1 cellular context compared by ENCODE assay signal in the genomic region with DNA sequence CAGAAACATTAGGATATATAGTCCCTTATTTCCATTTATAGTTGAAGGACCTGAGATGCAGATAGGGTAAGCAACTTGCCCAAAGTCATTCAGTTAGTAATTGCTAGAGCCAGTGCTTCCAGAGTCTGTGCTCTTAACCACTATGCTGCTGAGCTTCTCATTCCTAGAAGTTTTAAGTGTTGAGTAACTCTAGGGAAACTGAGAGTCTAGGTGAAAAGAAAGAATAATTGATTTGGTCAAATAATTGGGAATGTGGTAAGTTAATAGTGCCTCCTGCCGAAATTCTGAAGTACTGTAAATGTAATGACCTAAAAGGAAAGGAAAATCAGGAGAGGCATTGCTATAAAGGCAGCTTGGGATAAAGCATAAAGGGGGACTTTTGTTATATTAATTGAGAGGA.
TF ChIP-seq lines count a peak whose summit lies in the region.

No MANE protein-coding gene starts in this region.

TF ChIP-seq in HCT116, 20 proteins besides CTCF, POLR2A, EP300 and RAD21 (continued from another document):
- TF ChIP-seq, protein P1, sequence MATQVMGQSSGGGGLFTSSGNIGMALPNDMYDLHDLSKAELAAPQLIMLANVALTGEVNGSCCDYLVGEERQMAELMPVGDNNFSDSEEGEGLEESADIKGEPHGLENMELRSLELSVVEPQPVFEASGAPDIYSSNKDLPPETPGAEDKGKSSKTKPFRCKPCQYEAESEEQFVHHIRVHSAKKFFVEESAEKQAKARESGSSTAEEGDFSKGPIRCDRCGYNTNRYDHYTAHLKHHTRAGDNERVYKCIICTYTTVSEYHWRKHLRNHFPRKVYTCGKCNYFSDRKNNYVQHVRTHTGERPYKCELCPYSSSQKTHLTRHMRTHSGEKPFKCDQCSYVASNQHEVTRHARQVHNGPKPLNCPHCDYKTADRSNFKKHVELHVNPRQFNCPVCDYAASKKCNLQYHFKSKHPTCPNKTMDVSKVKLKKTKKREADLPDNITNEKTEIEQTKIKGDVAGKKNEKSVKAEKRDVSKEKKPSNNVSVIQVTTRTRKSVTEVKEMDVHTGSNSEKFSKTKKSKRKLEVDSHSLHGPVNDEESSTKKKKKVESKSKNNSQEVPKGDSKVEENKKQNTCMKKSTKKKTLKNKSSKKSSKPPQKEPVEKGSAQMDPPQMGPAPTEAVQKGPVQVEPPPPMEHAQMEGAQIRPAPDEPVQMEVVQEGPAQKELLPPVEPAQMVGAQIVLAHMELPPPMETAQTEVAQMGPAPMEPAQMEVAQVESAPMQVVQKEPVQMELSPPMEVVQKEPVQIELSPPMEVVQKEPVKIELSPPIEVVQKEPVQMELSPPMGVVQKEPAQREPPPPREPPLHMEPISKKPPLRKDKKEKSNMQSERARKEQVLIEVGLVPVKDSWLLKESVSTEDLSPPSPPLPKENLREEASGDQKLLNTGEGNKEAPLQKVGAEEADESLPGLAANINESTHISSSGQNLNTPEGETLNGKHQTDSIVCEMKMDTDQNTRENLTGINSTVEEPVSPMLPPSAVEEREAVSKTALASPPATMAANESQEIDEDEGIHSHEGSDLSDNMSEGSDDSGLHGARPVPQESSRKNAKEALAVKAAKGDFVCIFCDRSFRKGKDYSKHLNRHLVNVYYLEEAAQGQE (IDR thresholded peaks at IDR 0.05; ENCODE audit: low read depth): no peak
- TF ChIP-seq ZFX (IDR thresholded peaks at IDR 0.05) (no peak), YY1 (IDR thresholded peaks at IDR 0.05; ENCODE audit: extremely low read depth, insufficient replicate concordance, low read depth, low read length) (no peak), TCF7L2 (IDR thresholded peaks at IDR 0.05; ENCODE audit: borderline replicate concordance, extremely low read depth, insufficient read depth, insufficient read length) (no peak)
TF ChIP-seq in HCT116: peak in this region for 0.
